16 cellular contexts compared by ENCODE assay signal in genomic region chr11:69744435-69744834, GRCh38. TPM values are rescaled to one million over a fixed set of nuclear protein-coding genes. Genes with fewer than 3 reads are reported as not detected.
DNase-seq lines count a peak whose midpoint lies in the region; TF ChIP-seq lines count a peak whose summit lies in the region.
"Had no signal": no experiment of that assay in that cellular context is flagged by ENCODE, and none has a peak within 500 bp of the region (broad histone marks: within the 10 kb centered on the region; RNA-seq: fewer than 3 reads in every experiment).

No MANE protein-coding gene starts in this region.

- no peak for TF ChIP-seq POLR2A in Peyer's patch (IDR thresholded peaks at IDR 0.05)

- peak; percentile 81 for DNase-seq in HT1080 (ENCODE audit: low read depth)
- peak; percentile 37 to 86 for DNase-seq in cardiac fibroblast (ENCODE audit: low read depth in 2 of 2)
- DNase-seq in iris pigment epithelial cell (ENCODE audit: low read depth), result peak; percentile 71
- no peak for DNase-seq in NAMALWA (ENCODE audit: low spot score)
- DNase-seq in T-helper 2 cell, result no peak
- DNase-seq in NCI-H128 (lab: John Stamatoyannopoulos, UW; ENCODE audit: unreplicated experiment), result no peak
- no peak for DNase-seq in Peyer's patch
- DNase-seq: activated CD8-positive, alpha-beta memory T cell treated with anti-CD3 and anti-CD28 coated beads, Interleukin-2, amount 50 U/mL, for 4 hours; GF-D8; left colon; NCI-H187 treated with DMSO at 0.1 percent for 48 hours; OCI-M1; stimulated activated CD4-positive, alpha-beta T cell treated with anti-CD3 and anti-CD28 coated beads, Interleukin-2, amount 100 ng/mL, for 48 hours had no signal

- TF ChIP-seq CTCF in cardiac fibroblast (IDR thresholded peaks at IDR 0.05; ENCODE audit: low read depth, low read length) (no peak), Peyer's patch (IDR thresholded peaks at IDR 0.05) (no peak)

- H3K27me3 ChIP-seq in ACC112 (ENCODE audit: insufficient read depth, low read length), result no peaks in the 10 kb centered on the region
- no peaks in the 10 kb centered on the region for H3K27me3 ChIP-seq in Peyer's patch

- H3K4me3 ChIP-seq in ACC112 (ENCODE audit: low read depth, low read length), result no peak overlapping the region
- H3K4me3 ChIP-seq in cardiac fibroblast (replicated peaks in 1 of 2; ENCODE audit: low read depth in 2 of 2, low read length in 2 of 2), result no peak overlapping the region
- no peak overlapping the region for H3K4me3 ChIP-seq in Peyer's patch

- H3K79me2 ChIP-seq in ACC112 (ENCODE audit: control insufficient read depth, insufficient read depth, low read length, unreplicated experiment), result no peaks in the 10 kb centered on the region

- H3K9me3 ChIP-seq in Peyer's patch, result no peaks in the 10 kb centered on the region
- H3K9me3 ChIP-seq: neutrophil had no signal

- H3K27ac ChIP-seq in ACC112 (ENCODE audit: low read depth, low read length) (peak overlapping the region; percentile 21), Peyer's patch (no peak overlapping the region)
- H3K27ac ChIP-seq: epithelial cell of prostate, neutrophil had no signal

- H3K4me1 ChIP-seq in ACC112 (ENCODE audit: control insufficient read depth, insufficient read depth, low read length, unreplicated experiment) (peaks cover 12% of the 10 kb centered on the region), Peyer's patch (no peaks in the 10 kb centered on the region)

- H2AFZ ChIP-seq in ACC112 (ENCODE audit: low read length, unreplicated experiment), result no peak overlapping the region

- H3K36me3 ChIP-seq in ACC112 (ENCODE audit: insufficient read depth, low read length), result no peaks in the 10 kb centered on the region
- H3K36me3 ChIP-seq in Peyer's patch, result no peaks in the 10 kb centered on the region
- H3K36me3 ChIP-seq: neutrophil had no signal

RNA-seq across cellular contexts. Expression of gene FGF4, which starts 30.7 kb away (rescaled TPM):
- not detected in 2 replicates for total RNA-seq in HT1080 (2014; rRNA removed; shearing (Covaris generic))
- not detected in 2 replicates for polyA plus RNA-seq in HT1080 (2015; cell fraction: cytosol; rRNA removed)
- not detected in 2 replicates for polyA plus RNA-seq in HT1080 (2015; cell fraction: nucleus; rRNA removed)
- not detected for total RNA-seq in Peyer's patch
- total RNA-seq: left colon had no signal

RNA-seq across cellular contexts. Expression of gene FGF19, which starts 40.6 kb away (rescaled TPM):
- total RNA-seq in HT1080 (2014; rRNA removed; shearing (Covaris generic)), result not detected in 2 replicates
- polyA plus RNA-seq in HT1080 (2015; cell fraction: cytosol; rRNA removed), result 0.06 TPM in 1 of 2 replicates, not detected in the other
- not detected in 2 replicates for polyA plus RNA-seq in HT1080 (2015; cell fraction: nucleus; rRNA removed)
- total RNA-seq in Peyer's patch, result 1 to 10 TPM in 2 of 4 donors, not detected in 2; 3.2 to 4.9 TPM
- total RNA-seq: left colon had no signal

Comparison
In these comparisons a context has a peak if more than half of its experiments do, and no peak if none do; other contexts are left out.
1. DNase-seq: peak in HT1080 (single experiment), cardiac fibroblast (2 of 2) and iris pigment epithelial cell (single experiment); none in NAMALWA (single experiment), T-helper 2 cell (0 of 5), NCI-H128 (single experiment) and Peyer's patch (0 of 3).